Comparison of ENCODE assay signal across 8 cellular contexts in the genomic region with DNA sequence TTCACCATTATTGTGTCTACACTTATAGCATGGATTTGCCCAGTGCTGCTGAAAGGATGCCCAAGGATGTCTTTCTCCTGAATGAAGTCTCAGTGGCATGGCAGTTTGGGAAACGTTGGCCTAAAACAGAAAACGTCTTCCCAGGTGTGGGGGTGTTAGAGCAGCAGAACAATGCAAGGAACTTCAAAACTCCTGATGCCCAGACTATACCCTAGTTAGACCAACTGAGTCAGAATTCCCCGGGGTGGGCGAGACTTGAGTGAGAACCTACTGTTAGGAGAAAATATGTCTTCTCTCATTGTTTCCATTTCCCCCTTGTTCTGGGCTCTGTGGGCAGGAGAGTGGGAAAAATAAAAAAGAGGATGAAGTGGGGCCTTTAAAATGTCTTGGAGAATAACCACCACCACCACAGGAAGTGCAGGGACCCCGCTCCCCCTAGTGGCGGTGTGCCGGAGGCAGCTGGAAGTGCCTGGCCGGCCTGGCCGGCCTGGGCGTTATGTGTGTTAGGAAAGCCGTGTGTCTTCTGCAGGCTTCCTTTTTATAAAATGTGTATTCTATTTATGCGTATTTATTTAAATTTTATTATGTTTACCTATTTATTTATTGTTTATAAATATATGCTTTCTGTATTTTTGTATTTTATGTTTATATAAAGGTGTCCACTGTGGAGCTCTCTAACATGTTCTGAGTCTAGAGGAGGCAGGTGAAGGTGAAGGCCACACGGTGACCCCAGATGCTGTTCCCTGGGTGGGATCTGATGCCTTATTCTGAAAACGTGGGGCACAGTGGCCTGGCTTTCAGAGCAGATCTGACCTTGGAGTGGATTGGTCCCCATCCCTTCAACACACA.
DNase-seq lines count a peak whose midpoint lies in the region; ATAC-seq and TF ChIP-seq lines count a peak whose summit lies in the region.

No MANE protein-coding gene starts in this region.

- H3K27me3 Mint-ChIP-seq in CD14-positive monocyte (ENCODE audit: low read depth in 3 of 3): peaks cover 2 to 8% (median 6%) of the 10 kb centered on the region in 3 donors
- H3K27me3 Mint-ChIP-seq in chondrocyte (ENCODE audit: low read depth): no peaks in the 10 kb centered on the region

- H3K4me1 Mint-ChIP-seq in CD14-positive monocyte: no peaks in the 10 kb centered on the region
- peaks cover 37% of the 10 kb centered on the region for H3K4me1 Mint-ChIP-seq in chondrocyte (ENCODE audit: low read depth)
- peaks cover 7% of the 10 kb centered on the region for H3K4me1 Mint-ChIP-seq in stimulated activated effector memory CD8-positive, alpha-beta T cell treated with anti-CD3 and anti-CD28 coated beads, Interleukin-12 subunit alpha, Interleukin-12 subunit beta, amount 100 ng/mL, for 72 hours

- no peak overlapping the region for H3K4me2 ChIP-seq in mesendoderm (ENCODE audit: low read length)

- WGBS in mesendoderm (ENCODE audit: extremely low coverage, insufficient coverage, low lambda C conversion rate): no CpG with 5 or more reads among the region's 14 CpGs

- DNase-seq in CD14-positive monocyte (ENCODE audit: low spot score): no peak
- DNase-seq in NB4 (ENCODE audit: low read depth): peak; percentile 50
- peak; percentile 47 for DNase-seq in UCSD-AML1 (lab: John Stamatoyannopoulos, UW; ENCODE audit: unreplicated experiment)
- DNase-seq in chondrocyte (ENCODE audit: low spot score): no peak
- DNase-seq in mesendoderm: peak; percentile 75
- DNase-seq in stimulated activated effector memory CD8-positive, alpha-beta T cell treated with anti-CD3 and anti-CD28 coated beads, Interleukin-12 subunit alpha, Interleukin-12 subunit beta, amount 100 ng/mL, for 72 hours (ENCODE audit: low spot score in 2 of 2): peak; percentile 3 to 60
- no peak for DNase-seq in dedifferentiated amniotic fluid mesenchymal stem cell (ENCODE audit: extremely low spot score)

- no peak overlapping the region for H2BK15ac ChIP-seq in mesendoderm (replicated peaks; ENCODE audit: low read depth)

- H3K9ac ChIP-seq in mesendoderm (ENCODE audit: low read length): no peak overlapping the region

- H3K4me3 ChIP-seq in NB4 (ENCODE audit: low read depth, low read length) (no peak overlapping the region), mesendoderm (ENCODE audit: low read length) (no peak overlapping the region)

- peak overlapping the region; percentile 18 for H2BK5ac ChIP-seq in mesendoderm (ENCODE audit: low read length)

- H2BK120ac ChIP-seq in mesendoderm (ENCODE audit: low read depth, low read length): peak overlapping the region; percentile 89

- peaks cover 0 to 1% (median 0%) of the 10 kb centered on the region in 7 donors for H3K9me3 Mint-ChIP-seq in CD14-positive monocyte
- H3K9me3 Mint-ChIP-seq in chondrocyte (ENCODE audit: low read depth): no peaks in the 10 kb centered on the region
- H3K9me3 Mint-ChIP-seq in stimulated activated effector memory CD8-positive, alpha-beta T cell treated with anti-CD3 and anti-CD28 coated beads, Interleukin-12 subunit alpha, Interleukin-12 subunit beta, amount 100 ng/mL, for 72 hours: no peaks in the 10 kb centered on the region

- no peak overlapping the region for H4K8ac ChIP-seq in mesendoderm (ENCODE audit: low read depth, low read length)

- peak overlapping the region; percentile 37 for H3K4ac ChIP-seq in mesendoderm (ENCODE audit: low read depth, low read length)

- H4K5ac ChIP-seq in mesendoderm (ENCODE audit: low read length): no peak overlapping the region

- H3K27ac ChIP-seq in mesendoderm (ENCODE audit: low read depth, low read length): peak overlapping the region; percentile 20

- H3K36me3 Mint-ChIP-seq in CD14-positive monocyte (no peaks in the 10 kb centered on the region), chondrocyte (ENCODE audit: low read depth) (no peaks in the 10 kb centered on the region)
- H3K36me3 Mint-ChIP-seq in stimulated activated effector memory CD8-positive, alpha-beta T cell treated with anti-CD3 and anti-CD28 coated beads, Interleukin-12 subunit alpha, Interleukin-12 subunit beta, amount 100 ng/mL, for 72 hours: no peaks in the 10 kb centered on the region

- H3K56ac ChIP-seq in mesendoderm (ENCODE audit: low read length): peak overlapping the region; percentile 54

- H3K79me1 ChIP-seq in mesendoderm (ENCODE audit: low read length): no peaks in the 10 kb centered on the region

- no peak for TF ChIP-seq POLR2A in NB4 (IDR thresholded peaks at IDR 0.05; ENCODE audit: extremely low read depth, insufficient read length)

- H2AK5ac ChIP-seq in mesendoderm (ENCODE audit: low read length): peak overlapping the region; percentile 89

- peaks cover 2% of the 10 kb centered on the region for H3K4me1 ChIP-seq in mesendoderm (ENCODE audit: control insufficient read depth, low read depth, low read length)

- no peaks in the 10 kb centered on the region for H3K27me3 ChIP-seq in mesendoderm (ENCODE audit: insufficient read depth, low read length, poor library complexity)

- no peak overlapping the region for H3K23ac ChIP-seq in mesendoderm (ENCODE audit: low read length)

- H3K4me3 Mint-ChIP-seq in CD14-positive monocyte (no peak overlapping the region), chondrocyte (ENCODE audit: unreplicated experiment) (no peak overlapping the region)
- no peak overlapping the region for H3K4me3 Mint-ChIP-seq in stimulated activated effector memory CD8-positive, alpha-beta T cell treated with anti-CD3 and anti-CD28 coated beads, Interleukin-12 subunit alpha, Interleukin-12 subunit beta, amount 100 ng/mL, for 72 hours

- no peaks in the 10 kb centered on the region for H3K36me3 ChIP-seq in mesendoderm (ENCODE audit: control insufficient read depth, insufficient read depth, low read length)

- no peaks in the 10 kb centered on the region for H3K79me2 ChIP-seq in mesendoderm (ENCODE audit: control insufficient read depth, insufficient read depth, low read length)

- ATAC-seq in GM19351 (IDR thresholded peaks at IDR 0.05; ENCODE audit: unreplicated experiment): peak; percentile 84
- peak; percentile 46 for ATAC-seq in stimulated activated effector memory CD8-positive, alpha-beta T cell treated with anti-CD3 and anti-CD28 coated beads, Interleukin-12 subunit alpha, Interleukin-12 subunit beta, amount 100 ng/mL, for 72 hours

- intact Hi-C loops in CD14-positive monocyte (cut with micrococcal nuclease): no loop called here

- TF ChIP-seq CTCF in CD14-positive monocyte (IDR thresholded peaks at IDR 0.05): peak; percentile 40
- TF ChIP-seq CTCF in NB4 (IDR thresholded peaks at IDR 0.05; ENCODE audit: low read depth, low read length): peak; percentile 87
- peak; percentile 79 for TF ChIP-seq CTCF in chondrocyte (IDR thresholded peaks at IDR 0.05)

- H3K18ac ChIP-seq in mesendoderm (ENCODE audit: low read length): peak overlapping the region; percentile 64

- no peak overlapping the region for H3K27ac Mint-ChIP-seq in CD14-positive monocyte
- peak overlapping the region; percentile 79 for H3K27ac Mint-ChIP-seq in chondrocyte (ENCODE audit: unreplicated experiment)
- H3K27ac Mint-ChIP-seq in stimulated activated effector memory CD8-positive, alpha-beta T cell treated with anti-CD3 and anti-CD28 coated beads, Interleukin-12 subunit alpha, Interleukin-12 subunit beta, amount 100 ng/mL, for 72 hours: peak overlapping the region; percentile 9

Comparison
In these comparisons a context has a peak if more than half of its experiments do, and no peak if none do; other contexts are left out.
1. DNase-seq: peak in NB4 (single experiment), UCSD-AML1 (single experiment), mesendoderm (single experiment) and stimulated activated effector memory CD8-positive, alpha-beta T cell treated with anti-CD3 and anti-CD28 coated beads, Interleukin-12 subunit alpha, Interleukin-12 subunit beta, amount 100 ng/mL, for 72 hours (2 of 2); none in CD14-positive monocyte (single experiment), chondrocyte (single experiment) and dedifferentiated amniotic fluid mesenchymal stem cell (single experiment).
2. H3K27ac Mint-ChIP-seq: peak in chondrocyte (single experiment) and stimulated activated effector memory CD8-positive, alpha-beta T cell treated with anti-CD3 and anti-CD28 coated beads, Interleukin-12 subunit alpha, Interleukin-12 subunit beta, amount 100 ng/mL, for 72 hours (single experiment); none in CD14-positive monocyte (0 of 7).
3. Peak in every context shown above with its lines, with median percentiles within 50 percentile points of each other: CTCF ChIP-seq.